ENCODE assay signal across 26 cellular contexts in the genomic region with DNA sequence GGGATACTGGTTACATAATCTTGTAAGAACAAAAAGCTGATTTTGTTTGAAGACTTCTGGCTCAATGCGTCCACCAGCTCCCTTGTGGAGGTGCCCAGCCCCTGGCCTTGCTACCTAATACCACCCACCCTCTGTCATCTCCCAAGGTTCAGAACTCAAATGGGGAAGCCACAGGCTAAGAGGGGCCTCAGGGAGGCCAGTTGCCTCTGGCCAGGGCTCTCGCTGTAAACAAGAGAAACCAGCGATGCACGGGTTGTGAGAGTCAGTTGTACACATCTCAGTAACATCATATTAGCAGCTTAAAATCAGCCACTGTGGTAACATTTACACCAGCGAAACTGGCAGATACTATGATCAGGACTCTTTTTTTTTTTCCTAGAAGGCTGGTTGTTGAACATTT. TPM values are rescaled to one million over a fixed set of nuclear protein-coding genes. Genes with fewer than 3 reads are reported as not detected.
"Had no signal": no experiment of that assay in that cellular context is flagged by ENCODE, and none has a peak within 500 bp of the region (broad histone marks: within the 10 kb centered on the region; RNA-seq: fewer than 3 reads in every experiment).

No MANE protein-coding gene starts in this region.

- H3K27ac ChIP-seq: cardiac muscle cell, esophagus squamous epithelium, heart right ventricle, ovary had no signal

- H3K36me3 ChIP-seq: cardiac muscle cell, esophagus squamous epithelium, heart right ventricle, ovary, stomach had no signal

- DNase-seq: activated CD4-positive, alpha-beta T cell treated with anti-CD3 and anti-CD28 coated beads, Interleukin-2, amount 10 ng/mL, durations not matched to agents 7 days and 5 days; activated CD8-positive, alpha-beta T cell treated with anti-CD3 and anti-CD28 coated beads, Interleukin-2, amount 10 ng/mL, durations not matched to agents 7 days and 5 days; activated naive CD4-positive, alpha-beta T cell treated with Interleukin-2 at 50 U/mL for 16 hours; activated naive CD8-positive, alpha-beta T cell treated with anti-CD3 and anti-CD28 coated beads, Interleukin-2, amount 10 ng/mL, durations not matched to agents 7 days and 5 days; activated T-cell treated with anti-CD3 and anti-CD28 coated beads, Interleukin-2, amount 50 U/mL, for 24 hours; amygdala; dermis blood vessel endothelial cell; effector memory CD4-positive, alpha-beta T cell; esophagus squamous epithelium; heart right ventricle; kidney glomerular epithelial cell; mesenchymal stem cell; naive thymus-derived CD8-positive, alpha-beta T cell; ovary; stimulated activated CD4-positive, alpha-beta T cell treated with anti-CD3 and anti-CD28 coated beads, Interleukin-4, amount 100 ng/mL, for 24 hours had no signal

- H3K4me2 ChIP-seq: smooth muscle cell had no signal

- H3K4me3 ChIP-seq: cardiac muscle cell, esophagus squamous epithelium, heart right ventricle, ovary, smooth muscle cell had no signal

- H3K9me3 ChIP-seq: esophagus squamous epithelium, heart right ventricle, ovary, stomach had no signal

- H3K27me3 ChIP-seq: cardiac muscle cell, esophagus squamous epithelium, heart right ventricle, ovary had no signal

- ATAC-seq: activated CD4-positive, CD25-positive, alpha-beta regulatory T cell treated with anti-CD3 and anti-CD28 coated beads, Interleukin-2, amount 50 U/mL, for 24 hours; activated CD8-positive, alpha-beta T cell treated with anti-CD3 and anti-CD28 coated beads, Interleukin-2, amount 10 ng/mL, durations not matched to agents 7 days and 5 days; heart right ventricle; naive thymus-derived CD8-positive, alpha-beta T cell; sciatic nerve; stimulated activated effector memory CD8-positive, alpha-beta T cell treated with anti-CD3 and anti-CD28 coated beads, Interleukin-12 subunit alpha, Interleukin-12 subunit beta, amount 100 ng/mL, for 72 hours had no signal

RNA-seq across cellular contexts. Expression of a gene that starts 6.0 kb away (rescaled TPM):
- total RNA-seq: activated CD4-positive, alpha-beta T cell treated with anti-CD3 and anti-CD28 coated beads, Interleukin-2, amount 10 ng/mL, durations not matched to agents 7 days and 5 days; activated CD8-positive, alpha-beta T cell treated with anti-CD3 and anti-CD28 coated beads, Interleukin-2, amount 10 ng/mL, durations not matched to agents 7 days and 5 days; activated naive CD8-positive, alpha-beta T cell treated with anti-CD3 and anti-CD28 coated beads, Interleukin-2, amount 10 ng/mL, durations not matched to agents 7 days and 5 days; activated T-helper 2 cell treated with anti-CD3 and anti-CD28 coated beads, Interferon-gamma antibody, Interleukin-2, Interleukin-4, amounts not matched to agents 10 μg/mL and 5 μg/mL and 100 μg/mL, durations not matched to agents 14 hours and 24 hours and 36 hours; chondrocyte; dermis blood vessel endothelial cell; endothelial cell of umbilical vein; esophagus squamous epithelium; mucosa of gallbladder; sciatic nerve; smooth muscle cell; temporal lobe had no signal
